ENCODE assay signal across 36 cellular contexts in genomic region chr1:100557606-100557953, GRCh38. TPM values are rescaled to one million over a fixed set of nuclear protein-coding genes. Genes with fewer than 3 reads are reported as not detected.
"Had no signal": no experiment of that assay in that cellular context is flagged by ENCODE, and none has a peak within 500 bp of the region (broad histone marks: within the 10 kb centered on the region; RNA-seq: fewer than 3 reads in every experiment).

No MANE protein-coding gene starts in this region.

- H3K4me1 ChIP-seq: ascending aorta, breast epithelium had no signal

- FAIRE-seq: TTC549 had no signal

- DNase-seq: activated CD4-positive, alpha-beta memory T cell treated with anti-CD3 and anti-CD28 coated beads, Interleukin-2, amount 10 ng/mL, durations not matched to agents 7 days and 5 days; activated CD4-positive, alpha-beta T cell treated with anti-CD3 and anti-CD28 coated beads for 1 hour; activated CD4-positive, alpha-beta T cell treated with anti-CD3 and anti-CD28 coated beads for 36 hours; activated CD4-positive, alpha-beta T cell treated with anti-CD3 and anti-CD28 coated beads for 48 hours; activated CD4-positive, alpha-beta T cell treated with anti-CD3 and anti-CD28 coated beads, Interleukin-2, amount 10 ng/mL, durations not matched to agents 7 days and 5 days; activated CD4-positive, alpha-beta T cell treated with anti-CD3 and anti-CD28 coated beads, Interleukin-2, amount 50 U/mL, for 48 hours; activated CD4-positive, CD25-positive, alpha-beta regulatory T cell; activated CD8-positive, alpha-beta memory T cell treated with anti-CD3 and anti-CD28 coated beads for 24 hours; activated CD8-positive, alpha-beta memory T cell treated with anti-CD3 and anti-CD28 coated beads, Interleukin-2, amount 10 ng/mL, durations not matched to agents 7 days and 5 days; activated CD8-positive, alpha-beta memory T cell treated with anti-CD3 and anti-CD28 coated beads, Interleukin-2, amount 50 U/mL, for 48 hours; activated CD8-positive, alpha-beta T cell treated with anti-CD3 and anti-CD28 coated beads, Interleukin-2, amount 10 ng/mL, durations not matched to agents 7 days and 5 days; activated effector memory CD4-positive, alpha-beta T cell treated with Interleukin-2 at 50 U/mL for 16 hours; activated gamma-delta T cell; activated naive CD4-positive, alpha-beta T cell treated with anti-CD3 and anti-CD28 coated beads, Interleukin-2, amount 10 ng/mL, durations not matched to agents 7 days and 5 days; activated naive CD4-positive, alpha-beta T cell treated with Interleukin-2 at 50 U/mL for 16 hours; activated naive CD8-positive, alpha-beta T cell treated with anti-CD3 and anti-CD28 coated beads, Interleukin-2, amount 10 ng/mL, durations not matched to agents 7 days and 5 days; activated naive CD8-positive, alpha-beta T cell treated with anti-CD3 and anti-CD28 coated beads, Interleukin-2, amount 50 U/mL, for 24 hours; activated T-cell treated with anti-CD3 and anti-CD28 coated beads, Interleukin-2, amount 50 U/mL, for 24 hours; activated T-cell treated with anti-CD3 and anti-CD28 coated beads, Interleukin-2, amount 50 U/mL, for 48 hours; amygdala; anterior cingulate cortex; central memory CD4-positive, alpha-beta T cell; T-helper 1 cell; T-helper 2 cell; T-helper 9 cell had no signal

- H3K4me3 ChIP-seq: ascending aorta, breast epithelium had no signal

- H3K27ac ChIP-seq: ascending aorta, breast epithelium, VCaP had no signal

- H3K36me3 Mint-ChIP-seq: activated naive CD4-positive, alpha-beta T cell treated with anti-CD3 and anti-CD28 coated beads, Interleukin-2, amount 10 ng/mL, durations not matched to agents 7 days and 5 days; brain had no signal

- H3K4me3 Mint-ChIP-seq: activated CD4-positive, alpha-beta memory T cell treated with anti-CD3 and anti-CD28 coated beads, Interleukin-2, amount 10 ng/mL, durations not matched to agents 7 days and 5 days; activated CD4-positive, alpha-beta T cell treated with anti-CD3 and anti-CD28 coated beads for 36 hours; activated CD4-positive, alpha-beta T cell treated with anti-CD3 and anti-CD28 coated beads, Interleukin-2, amount 10 ng/mL, durations not matched to agents 7 days and 5 days; activated CD8-positive, alpha-beta memory T cell treated with anti-CD3 and anti-CD28 coated beads, Interleukin-2, amount 10 ng/mL, durations not matched to agents 7 days and 5 days; activated CD8-positive, alpha-beta T cell treated with anti-CD3 and anti-CD28 coated beads, Interleukin-2, amount 10 ng/mL, durations not matched to agents 7 days and 5 days; activated naive CD4-positive, alpha-beta T cell treated with anti-CD3 and anti-CD28 coated beads, Interleukin-2, amount 10 ng/mL, durations not matched to agents 7 days and 5 days; activated naive CD4-positive, alpha-beta T cell treated with anti-CD3 and anti-CD28 coated beads, Interleukin-2, amount 50 U/mL, for 24 hours; activated naive CD8-positive, alpha-beta T cell; activated naive CD8-positive, alpha-beta T cell treated with anti-CD3 and anti-CD28 coated beads, Interleukin-2, amount 10 ng/mL, durations not matched to agents 7 days and 5 days; activated naive CD8-positive, alpha-beta T cell treated with anti-CD3 and anti-CD28 coated beads, Interleukin-2, amount 50 U/mL, for 24 hours; activated T-cell treated with anti-CD3 and anti-CD28 coated beads, Interleukin-2, amount 50 U/mL, for 24 hours; brain; T-helper 1 cell treated with Interleukin-12 subunit alpha and Interleukin-12 subunit beta and Interleukin-4 antibody, amounts not matched to agents 30 μg/mL and 1 μg/mL, for 36 hours; T-helper 2 cell treated with Interferon-gamma antibody and Interleukin-4, amounts not matched to agents 5 μg/mL and 100 μg/mL, for 36 hours had no signal

- H3K4me1 Mint-ChIP-seq: activated CD4-positive, alpha-beta memory T cell treated with anti-CD3 and anti-CD28 coated beads, Interleukin-2, amount 10 ng/mL, durations not matched to agents 7 days and 5 days; activated CD4-positive, alpha-beta T cell treated with anti-CD3 and anti-CD28 coated beads for 36 hours; activated CD4-positive, alpha-beta T cell treated with anti-CD3 and anti-CD28 coated beads, Interleukin-2, amount 10 ng/mL, durations not matched to agents 7 days and 5 days; activated CD8-positive, alpha-beta memory T cell treated with anti-CD3 and anti-CD28 coated beads, Interleukin-2, amount 10 ng/mL, durations not matched to agents 7 days and 5 days; activated naive CD4-positive, alpha-beta T cell treated with anti-CD3 and anti-CD28 coated beads, Interleukin-2, amount 10 ng/mL, durations not matched to agents 7 days and 5 days; activated naive CD4-positive, alpha-beta T cell treated with anti-CD3 and anti-CD28 coated beads, Interleukin-2, amount 50 U/mL, for 24 hours; activated naive CD8-positive, alpha-beta T cell treated with anti-CD3 and anti-CD28 coated beads, Interleukin-2, amount 10 ng/mL, durations not matched to agents 7 days and 5 days; activated naive CD8-positive, alpha-beta T cell treated with anti-CD3 and anti-CD28 coated beads, Interleukin-2, amount 50 U/mL, for 24 hours; brain had no signal

- ATAC-seq: activated CD4-positive, alpha-beta T cell treated with anti-CD3 and anti-CD28 coated beads for 36 hours; activated CD4-positive, CD25-positive, alpha-beta regulatory T cell treated with anti-CD3 and anti-CD28 coated beads, Interleukin-2, amount 50 U/mL, for 24 hours; activated CD8-positive, alpha-beta memory T cell treated with anti-CD3 and anti-CD28 coated beads, Interleukin-2, amount 10 ng/mL, durations not matched to agents 7 days and 5 days; activated CD8-positive, alpha-beta T cell treated with anti-CD3 and anti-CD28 coated beads, Interleukin-2, amount 10 ng/mL, durations not matched to agents 7 days and 5 days; activated naive CD8-positive, alpha-beta T cell treated with anti-CD3 and anti-CD28 coated beads, Interleukin-2, amount 50 U/mL, for 24 hours had no signal

- H3K27me3 ChIP-seq: ascending aorta, breast epithelium had no signal

- H3K36me3 ChIP-seq: ascending aorta, breast epithelium had no signal

- H3K27ac Mint-ChIP-seq: activated CD4-positive, alpha-beta memory T cell treated with anti-CD3 and anti-CD28 coated beads, Interleukin-2, amount 10 ng/mL, durations not matched to agents 7 days and 5 days; activated CD4-positive, alpha-beta T cell treated with anti-CD3 and anti-CD28 coated beads for 36 hours; activated CD4-positive, alpha-beta T cell treated with anti-CD3 and anti-CD28 coated beads, Interleukin-2, amount 10 ng/mL, durations not matched to agents 7 days and 5 days; activated CD8-positive, alpha-beta memory T cell treated with anti-CD3 and anti-CD28 coated beads, Interleukin-2, amount 10 ng/mL, durations not matched to agents 7 days and 5 days; activated CD8-positive, alpha-beta T cell treated with anti-CD3 and anti-CD28 coated beads, Interleukin-2, amount 10 ng/mL, durations not matched to agents 7 days and 5 days; activated naive CD4-positive, alpha-beta T cell treated with anti-CD3 and anti-CD28 coated beads, Interleukin-2, amount 10 ng/mL, durations not matched to agents 7 days and 5 days; activated naive CD4-positive, alpha-beta T cell treated with anti-CD3 and anti-CD28 coated beads, Interleukin-2, amount 50 U/mL, for 24 hours; activated naive CD8-positive, alpha-beta T cell; activated naive CD8-positive, alpha-beta T cell treated with anti-CD3 and anti-CD28 coated beads, Interleukin-2, amount 10 ng/mL, durations not matched to agents 7 days and 5 days; activated naive CD8-positive, alpha-beta T cell treated with anti-CD3 and anti-CD28 coated beads, Interleukin-2, amount 50 U/mL, for 24 hours; activated T-cell treated with anti-CD3 and anti-CD28 coated beads, Interleukin-2, amount 50 U/mL, for 24 hours; activated T-helper 2 cell treated with anti-CD3 and anti-CD28 coated beads, Interferon-gamma antibody, Interleukin-2, Interleukin-4, amounts not matched to agents 10 μg/mL and 5 μg/mL and 100 μg/mL, durations not matched to agents 14 hours and 24 hours and 36 hours; brain; T-helper 1 cell treated with Interleukin-12 subunit alpha and Interleukin-12 subunit beta and Interleukin-4 antibody, amounts not matched to agents 30 μg/mL and 1 μg/mL, for 36 hours; T-helper 2 cell treated with Interferon-gamma antibody and Interleukin-4, amounts not matched to agents 5 μg/mL and 100 μg/mL, for 36 hours had no signal

RNA-seq across cellular contexts. Expression of gene GPR88, which starts 19.6 kb away (rescaled TPM):
- total RNA-seq: activated CD4-positive, alpha-beta memory T cell treated with anti-CD3 and anti-CD28 coated beads, Interleukin-2, amount 10 ng/mL, durations not matched to agents 7 days and 5 days; activated CD4-positive, alpha-beta T cell treated with anti-CD3 and anti-CD28 coated beads, Interleukin-2, amount 10 ng/mL, durations not matched to agents 7 days and 5 days; activated CD8-positive, alpha-beta memory T cell treated with anti-CD3 and anti-CD28 coated beads, Interleukin-2, amount 10 ng/mL, durations not matched to agents 7 days and 5 days; activated CD8-positive, alpha-beta T cell treated with anti-CD3 and anti-CD28 coated beads, Interleukin-2, amount 10 ng/mL, durations not matched to agents 7 days and 5 days; activated naive CD8-positive, alpha-beta T cell treated with anti-CD3 and anti-CD28 coated beads, Interleukin-2, amount 10 ng/mL, durations not matched to agents 7 days and 5 days; activated T-helper 2 cell treated with anti-CD3 and anti-CD28 coated beads, Interferon-gamma antibody, Interleukin-2, Interleukin-4, amounts not matched to agents 10 μg/mL and 5 μg/mL and 100 μg/mL, durations not matched to agents 14 hours and 24 hours and 36 hours; ascending aorta had no signal
